ENCODE assay signal across 25 cellular contexts in the genomic region with DNA sequence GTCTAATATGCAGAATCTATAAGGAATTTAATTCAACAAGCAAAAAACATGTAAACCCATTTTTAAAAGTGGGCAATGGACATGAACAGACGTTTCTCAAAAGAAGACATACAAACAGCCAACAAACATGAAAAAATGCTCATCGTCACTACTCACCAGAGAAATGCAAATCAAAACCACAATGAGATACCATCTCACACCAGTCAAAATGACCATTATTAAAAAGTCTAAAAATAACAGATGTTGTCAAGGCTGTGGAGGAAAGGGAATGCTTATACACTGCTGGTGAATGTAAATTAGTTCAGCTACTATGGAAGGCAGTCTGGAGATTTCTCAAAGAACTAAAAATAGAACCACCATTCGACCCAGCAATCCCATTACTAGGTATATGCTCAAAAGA.
"Had no signal": no experiment of that assay in that cellular context is flagged by ENCODE, and none has a peak within 500 bp of the region (broad histone marks: within the 10 kb centered on the region; RNA-seq: fewer than 3 reads in every experiment).

No MANE protein-coding gene starts in this region.

- H3K27me3 Mint-ChIP-seq: effector memory CD8-positive, alpha-beta T cell; stimulated activated naive B cell treated with anti-CD40 and anti-IgM and Interleukin-4, amounts not matched to agents 10 μg/mL and 1 μg/mL and 100 μg/mL, for 72 hours had no signal

- H3K27ac ChIP-seq: dorsolateral prefrontal cortex, hepatocyte, lower lobe of right lung had no signal

- H3K4me1 Mint-ChIP-seq: neural crest cell had no signal

- H3K4me1 ChIP-seq: colonic mucosa had no signal

- H3K4me3 Mint-ChIP-seq: activated naive CD4-positive, alpha-beta T cell treated with anti-CD3 and anti-CD28 coated beads for 36 hours; activated T-cell treated with anti-CD3 and anti-CD28 coated beads, Interleukin-2, amount 50 U/mL, for 4 hours; effector memory CD8-positive, alpha-beta T cell; immature natural killer cell; naive B cell; neural crest cell; stimulated activated naive B cell treated with anti-CD40 and anti-IgM and Interleukin-4, amounts not matched to agents 10 μg/mL and 1 μg/mL and 100 μg/mL, for 72 hours; T-helper 2 cell treated with Interferon-gamma antibody and Interleukin-4, amounts not matched to agents 5 μg/mL and 100 μg/mL, for 36 hours had no signal

- H3K9me3 Mint-ChIP-seq: activated T-cell treated with anti-CD3 and anti-CD28 coated beads, Interleukin-2, amount 50 U/mL, for 4 hours; effector memory CD8-positive, alpha-beta T cell; immature natural killer cell had no signal

- H3K36me3 Mint-ChIP-seq: immature natural killer cell, naive B cell had no signal

- H2AFZ ChIP-seq: hepatocyte had no signal

- DNase-seq: activated CD4-positive, alpha-beta T cell treated with anti-CD3 and anti-CD28 coated beads for 1 hour; activated CD4-positive, alpha-beta T cell treated with anti-CD3 and anti-CD28 coated beads, Interleukin-2, amount 50 U/mL, for 1 hour; activated CD8-positive, alpha-beta memory T cell treated with anti-CD3 and anti-CD28 coated beads for 24 hours; activated CD8-positive, alpha-beta memory T cell treated with anti-CD3 and anti-CD28 coated beads, Interleukin-2, amount 50 U/mL, for 4 hours; activated effector memory CD4-positive, alpha-beta T cell treated with Interleukin-2 at 50 U/mL for 16 hours; activated naive CD4-positive, alpha-beta T cell treated with anti-CD3 and anti-CD28 coated beads for 36 hours; activated T-cell treated with anti-CD3 and anti-CD28 coated beads, Interleukin-2, amount 50 U/mL, for 4 hours; colonic mucosa; dorsolateral prefrontal cortex; effector memory CD8-positive, alpha-beta T cell; glutamatergic neuron; immature natural killer cell; lower lobe of right lung; naive B cell; occipital lobe; stimulated activated CD4-positive, alpha-beta T cell treated with anti-CD3 and anti-CD28 coated beads, Interleukin-15, amount 100 ng/mL, for 24 hours; stimulated activated CD8-positive, alpha-beta memory T cell treated with anti-CD3 and anti-CD28 coated beads, Interleukin-4, amount 100 ng/mL, for 48 hours; stimulated activated naive B cell treated with anti-CD40 and anti-IgM and Interleukin-4, amounts not matched to agents 10 μg/mL and 1 μg/mL and 100 μg/mL, for 72 hours had no signal

- H3K4me2 ChIP-seq: hepatocyte, smooth muscle cell had no signal

- H3K27ac Mint-ChIP-seq: activated naive CD4-positive, alpha-beta T cell treated with anti-CD3 and anti-CD28 coated beads for 36 hours; stimulated activated naive B cell treated with anti-CD40 and anti-IgM and Interleukin-4, amounts not matched to agents 10 μg/mL and 1 μg/mL and 100 μg/mL, for 72 hours; T-helper 2 cell treated with Interferon-gamma antibody and Interleukin-4, amounts not matched to agents 5 μg/mL and 100 μg/mL, for 36 hours had no signal

- H3K36me3 ChIP-seq: colonic mucosa, lower lobe of right lung had no signal

- H3K27me3 ChIP-seq: colonic mucosa, dorsolateral prefrontal cortex, hepatocyte had no signal

- H3K9me3 ChIP-seq: colonic mucosa, lower lobe of right lung had no signal

- H3K4me3 ChIP-seq: colonic mucosa, dorsolateral prefrontal cortex, hepatocyte, lower lobe of right lung, smooth muscle cell had no signal

- ATAC-seq: activated T-cell treated with anti-CD3 and anti-CD28 coated beads, Interleukin-2, amount 50 U/mL, for 4 hours; effector memory CD8-positive, alpha-beta T cell; esophagus mucosa; left lobe of liver; lower lobe of right lung; sciatic nerve; stimulated activated naive B cell treated with anti-CD40 and anti-IgM and Interleukin-4, amounts not matched to agents 10 μg/mL and 1 μg/mL and 100 μg/mL, for 72 hours had no signal
